37 cellular contexts compared by ENCODE assay signal in genomic region chr20:14859627-14860026, GRCh38.
"Had no signal": no experiment of that assay in that cellular context is flagged by ENCODE, and none has a peak within 500 bp of the region (broad histone marks: within the 10 kb centered on the region; RNA-seq: fewer than 3 reads in every experiment).

No MANE protein-coding gene starts in this region.

- H3K4me1 ChIP-seq: adrenal gland, ascending aorta, body of pancreas, breast epithelium had no signal

- DNase-seq: activated effector memory CD4-positive, alpha-beta T cell treated with anti-CD3 and anti-CD28 coated beads, Interleukin-2, amount 50 U/mL, for 16 hours; activated effector memory CD4-positive, alpha-beta T cell treated with Interleukin-2 at 50 U/mL for 16 hours; activated gamma-delta T cell; activated gamma-delta T cell treated with Interleukin-2 at 50 U/mL for 16 hours; activated naive CD4-positive, alpha-beta T cell; activated naive CD4-positive, alpha-beta T cell treated with anti-CD3 and anti-CD28 coated beads for 36 hours; activated naive CD4-positive, alpha-beta T cell treated with anti-CD3 and anti-CD28 coated beads, Interleukin-2, amount 10 ng/mL, durations not matched to agents 7 days and 5 days; activated naive CD4-positive, alpha-beta T cell treated with anti-CD3 and anti-CD28 coated beads, Interleukin-2, amount 50 U/mL, for 16 hours; activated naive CD4-positive, alpha-beta T cell treated with Interleukin-2 at 50 U/mL for 16 hours; activated naive CD8-positive, alpha-beta T cell treated with anti-CD3 and anti-CD28 coated beads for 36 hours; activated naive CD8-positive, alpha-beta T cell treated with anti-CD3 and anti-CD28 coated beads, Interleukin-2, amount 10 ng/mL, durations not matched to agents 7 days and 5 days; activated naive CD8-positive, alpha-beta T cell treated with anti-CD3 and anti-CD28 coated beads, Interleukin-2, amount 50 U/mL, for 24 hours; activated T-cell treated with anti-CD3 and anti-CD28 coated beads, Interleukin-2, amount 50 U/mL, for 4 hours; activated T-cell treated with anti-CD3 and anti-CD28 coated beads, Interleukin-2, amount 50 U/mL, for 48 hours; activated T-cell treated with anti-CD3 and anti-CD28 coated beads, Interleukin-2, amount 50 U/mL, for 72 hours; adrenal gland; amniotic stem cell; amygdala; aorta; body of pancreas; brain microvascular endothelial cell; central memory CD4-positive, alpha-beta T cell; cerebellar nuclear complex had no signal

- H3K9me3 Mint-ChIP-seq: activated naive CD4-positive, alpha-beta T cell treated with anti-CD3 and anti-CD28 coated beads for 36 hours; activated naive CD4-positive, alpha-beta T cell treated with anti-CD3 and anti-CD28 coated beads, Interleukin-2, amount 50 U/mL, for 24 hours; activated naive CD4-positive, alpha-beta T cell treated with anti-CD3 and anti-CD28 coated beads, Interleukin-2, amount 50 U/mL, for 72 hours; activated naive CD8-positive, alpha-beta T cell treated with anti-CD3 and anti-CD28 coated beads for 36 hours; activated naive CD8-positive, alpha-beta T cell treated with anti-CD3 and anti-CD28 coated beads, Interleukin-2, amount 10 ng/mL, durations not matched to agents 7 days and 5 days; activated naive CD8-positive, alpha-beta T cell treated with anti-CD3 and anti-CD28 coated beads, Interleukin-2, amount 50 U/mL, for 24 hours; activated T-cell treated with anti-CD3 and anti-CD28 coated beads, Interleukin-2, amount 50 U/mL, for 4 hours; activated T-helper 1 cell treated with anti-CD3 and anti-CD28 coated beads, Interleukin-12 subunit alpha, Interleukin-12 subunit beta, Interleukin-2, Interleukin-4 antibody, amounts not matched to agents 30 ng/mL and 10 ng/mL and 1 ng/mL, durations not matched to agents 14 hours and 24 hours and 36 hours; activated T-helper 2 cell treated with anti-CD3 and anti-CD28 coated beads, Interferon-gamma antibody, Interleukin-2, Interleukin-4, amounts not matched to agents 10 μg/mL and 5 μg/mL and 100 μg/mL, durations not matched to agents 14 hours and 24 hours and 36 hours; central memory CD8-positive, alpha-beta T cell had no signal

- H3K36me3 ChIP-seq: adrenal gland, ascending aorta, brain microvascular endothelial cell, breast epithelium, cardiac muscle cell had no signal

- H3K4me1 Mint-ChIP-seq: activated naive CD4-positive, alpha-beta T cell treated with anti-CD3 and anti-CD28 coated beads, Interleukin-2, amount 10 ng/mL, durations not matched to agents 7 days and 5 days; activated naive CD4-positive, alpha-beta T cell treated with anti-CD3 and anti-CD28 coated beads, Interleukin-2, amount 50 U/mL, for 24 hours; activated naive CD8-positive, alpha-beta T cell treated with anti-CD3 and anti-CD28 coated beads for 36 hours; activated naive CD8-positive, alpha-beta T cell treated with anti-CD3 and anti-CD28 coated beads, Interleukin-2, amount 10 ng/mL, durations not matched to agents 7 days and 5 days; activated naive CD8-positive, alpha-beta T cell treated with anti-CD3 and anti-CD28 coated beads, Interleukin-2, amount 50 U/mL, for 24 hours; activated T-helper 17 cell treated with anti-CD3 and anti-CD28 coated beads, Interleukin-2, amount 50 U/mL, for 72 hours; central memory CD8-positive, alpha-beta T cell had no signal

- FAIRE-seq: astrocyte, bronchial epithelial cell, colon had no signal

- ATAC-seq: activated naive CD8-positive, alpha-beta T cell treated with anti-CD3 and anti-CD28 coated beads, Interleukin-2, amount 50 U/mL, for 24 hours; activated T-cell treated with anti-CD3 and anti-CD28 coated beads, Interleukin-2, amount 50 U/mL, for 4 hours; activated T-cell treated with anti-CD3 and anti-CD28 coated beads, Interleukin-2, amount 50 U/mL, for 72 hours; activated T-helper 17 cell treated with anti-CD3 and anti-CD28 coated beads, Interleukin-2, amount 50 U/mL, for 72 hours; body of pancreas had no signal

- H3K4me3 Mint-ChIP-seq: activated naive CD4-positive, alpha-beta T cell treated with anti-CD3 and anti-CD28 coated beads for 36 hours; activated naive CD4-positive, alpha-beta T cell treated with anti-CD3 and anti-CD28 coated beads, Interleukin-2, amount 10 ng/mL, durations not matched to agents 7 days and 5 days; activated naive CD4-positive, alpha-beta T cell treated with anti-CD3 and anti-CD28 coated beads, Interleukin-2, amount 50 U/mL, for 24 hours; activated naive CD8-positive, alpha-beta T cell; activated naive CD8-positive, alpha-beta T cell treated with anti-CD3 and anti-CD28 coated beads for 36 hours; activated naive CD8-positive, alpha-beta T cell treated with anti-CD3 and anti-CD28 coated beads, Interleukin-2, amount 10 ng/mL, durations not matched to agents 7 days and 5 days; activated naive CD8-positive, alpha-beta T cell treated with anti-CD3 and anti-CD28 coated beads, Interleukin-2, amount 50 U/mL, for 24 hours; activated T-cell treated with anti-CD3 and anti-CD28 coated beads, Interleukin-2, amount 50 U/mL, for 4 hours; activated T-cell treated with anti-CD3 and anti-CD28 coated beads, Interleukin-2, amount 50 U/mL, for 72 hours; activated T-helper 1 cell treated with anti-CD3 and anti-CD28 coated beads, Interleukin-12 subunit alpha, Interleukin-12 subunit beta, Interleukin-2, Interleukin-4 antibody, amounts not matched to agents 30 ng/mL and 10 ng/mL and 1 ng/mL, durations not matched to agents 14 hours and 24 hours and 36 hours; activated T-helper 17 cell treated with anti-CD3 and anti-CD28 coated beads, Interleukin-2, amount 50 U/mL, for 72 hours; central memory CD8-positive, alpha-beta T cell had no signal

- H3K27me3 Mint-ChIP-seq: activated naive CD4-positive, alpha-beta T cell treated with anti-CD3 and anti-CD28 coated beads, Interleukin-2, amount 10 ng/mL, durations not matched to agents 7 days and 5 days; activated naive CD4-positive, alpha-beta T cell treated with anti-CD3 and anti-CD28 coated beads, Interleukin-2, amount 50 U/mL, for 24 hours; activated naive CD8-positive, alpha-beta T cell; activated naive CD8-positive, alpha-beta T cell treated with anti-CD3 and anti-CD28 coated beads for 36 hours; activated naive CD8-positive, alpha-beta T cell treated with anti-CD3 and anti-CD28 coated beads, Interleukin-2, amount 10 ng/mL, durations not matched to agents 7 days and 5 days; activated naive CD8-positive, alpha-beta T cell treated with anti-CD3 and anti-CD28 coated beads, Interleukin-2, amount 50 U/mL, for 24 hours; activated T-helper 17 cell treated with anti-CD3 and anti-CD28 coated beads, Interleukin-2, amount 50 U/mL, for 72 hours; central memory CD8-positive, alpha-beta T cell had no signal

- H3K27ac ChIP-seq: adrenal gland, ascending aorta, body of pancreas, brain microvascular endothelial cell, breast epithelium, cardiac muscle cell had no signal

- H3K27me3 ChIP-seq: adrenal gland, ascending aorta, body of pancreas, brain microvascular endothelial cell, breast epithelium, cardiac muscle cell had no signal

- H3K36me3 Mint-ChIP-seq: activated naive CD4-positive, alpha-beta T cell treated with anti-CD3 and anti-CD28 coated beads, Interleukin-2, amount 10 ng/mL, durations not matched to agents 7 days and 5 days; activated naive CD4-positive, alpha-beta T cell treated with anti-CD3 and anti-CD28 coated beads, Interleukin-2, amount 50 U/mL, for 24 hours; activated naive CD4-positive, alpha-beta T cell treated with anti-CD3 and anti-CD28 coated beads, Interleukin-2, amount 50 U/mL, for 72 hours; activated naive CD8-positive, alpha-beta T cell; activated naive CD8-positive, alpha-beta T cell treated with anti-CD3 and anti-CD28 coated beads for 36 hours; activated naive CD8-positive, alpha-beta T cell treated with anti-CD3 and anti-CD28 coated beads, Interleukin-2, amount 10 ng/mL, durations not matched to agents 7 days and 5 days; brain had no signal

- H3K4me3 ChIP-seq: adrenal gland, ascending aorta, body of pancreas, breast epithelium, cardiac muscle cell had no signal

- H3K9me3 ChIP-seq: adrenal gland, ascending aorta, body of pancreas, breast epithelium had no signal

- H3K27ac Mint-ChIP-seq: activated naive CD4-positive, alpha-beta T cell treated with anti-CD3 and anti-CD28 coated beads for 36 hours; activated naive CD4-positive, alpha-beta T cell treated with anti-CD3 and anti-CD28 coated beads, Interleukin-2, amount 10 ng/mL, durations not matched to agents 7 days and 5 days; activated naive CD4-positive, alpha-beta T cell treated with anti-CD3 and anti-CD28 coated beads, Interleukin-2, amount 50 U/mL, for 24 hours; activated naive CD4-positive, alpha-beta T cell treated with anti-CD3 and anti-CD28 coated beads, Interleukin-2, amount 50 U/mL, for 72 hours; activated naive CD8-positive, alpha-beta T cell; activated naive CD8-positive, alpha-beta T cell treated with anti-CD3 and anti-CD28 coated beads for 36 hours; activated naive CD8-positive, alpha-beta T cell treated with anti-CD3 and anti-CD28 coated beads, Interleukin-2, amount 10 ng/mL, durations not matched to agents 7 days and 5 days; activated naive CD8-positive, alpha-beta T cell treated with anti-CD3 and anti-CD28 coated beads, Interleukin-2, amount 50 U/mL, for 24 hours; activated T-cell treated with anti-CD3 and anti-CD28 coated beads, Interleukin-2, amount 50 U/mL, for 72 hours; activated T-helper 1 cell treated with anti-CD3 and anti-CD28 coated beads, Interleukin-12 subunit alpha, Interleukin-12 subunit beta, Interleukin-2, Interleukin-4 antibody, amounts not matched to agents 30 ng/mL and 10 ng/mL and 1 ng/mL, durations not matched to agents 14 hours and 24 hours and 36 hours; activated T-helper 17 cell treated with anti-CD3 and anti-CD28 coated beads, Interleukin-2, amount 50 U/mL, for 72 hours; activated T-helper 2 cell treated with anti-CD3 and anti-CD28 coated beads, Interferon-gamma antibody, Interleukin-2, Interleukin-4, amounts not matched to agents 10 μg/mL and 5 μg/mL and 100 μg/mL, durations not matched to agents 14 hours and 24 hours and 36 hours had no signal
